In genomic region chr17:7035591-7036368, GRCh38 we compare ENCODE assay signal across 8 cellular contexts. TPM values are rescaled to one million over a fixed set of nuclear protein-coding genes. Genes with fewer than 3 reads are reported as not detected.
DNase-seq lines count a peak whose midpoint lies in the region; ATAC-seq and TF ChIP-seq lines count a peak whose summit lies in the region.

Gene SLC16A13 (plus strand): TSS chr17:7036015. CDS start chr17:7036383, 368 bp downstream.

- peak; percentile 92 for ATAC-seq in GM19395 (IDR thresholded peaks at IDR 0.05; ENCODE audit: unreplicated experiment)
- peak; percentile 63 for ATAC-seq in HG03558 (IDR thresholded peaks at IDR 0.05; ENCODE audit: extremely low read depth, unreplicated experiment)
- peak; percentile 74 for ATAC-seq in left lobe of liver

- peak within 1 kb of the TSS; percentile 93 to 98 for H3K4me3 Mint-ChIP-seq in CD14-positive monocyte
- H3K4me3 Mint-ChIP-seq in dendritic cell treated with granulocyte-macrophage colony-stimulating factor and Interleukin-4, amounts not matched to agents 40 ng/mL and 50 ng/mL, for 4 days: peak within 1 kb of the TSS; percentile 90

- H3K9me3 Mint-ChIP-seq in CD14-positive monocyte: no peaks in the 10 kb centered on the region
- no peaks in the 10 kb centered on the region for H3K9me3 Mint-ChIP-seq in dendritic cell treated with granulocyte-macrophage colony-stimulating factor and Interleukin-4, amounts not matched to agents 40 ng/mL and 50 ng/mL, for 4 days

- peaks cover 30% of the 10 kb centered on the region for H3K4me1 Mint-ChIP-seq in CD14-positive monocyte
- H3K4me1 Mint-ChIP-seq in dendritic cell treated with granulocyte-macrophage colony-stimulating factor and Interleukin-4, amounts not matched to agents 40 ng/mL and 50 ng/mL, for 4 days (ENCODE audit: low read depth): peaks cover 30% of the 10 kb centered on the region

- H3K27ac Mint-ChIP-seq in CD14-positive monocyte: peak within 1 kb of the TSS; percentile 89 to 95 (median 94)
- peak within 1 kb of the TSS; percentile 90 for H3K27ac Mint-ChIP-seq in dendritic cell treated with granulocyte-macrophage colony-stimulating factor and Interleukin-4, amounts not matched to agents 40 ng/mL and 50 ng/mL, for 4 days

- no peak for TF ChIP-seq CTCF in CD14-positive monocyte (IDR thresholded peaks at IDR 0.05)

- DNase-seq in CD14-positive monocyte (ENCODE audit: low spot score) (peak; percentile 95), NCI-H774 (lab: John Stamatoyannopoulos, UW) (peak; percentile 87), left lobe of liver (ENCODE audit: low spot score) (peak; percentile 100)
- DNase-seq in activated CD4-positive, alpha-beta T cell treated with anti-CD3 and anti-CD28 coated beads, Interleukin-2, amount 50 U/mL, for 4 hours: peak; percentile 98
- DNase-seq in stimulated activated CD4-positive, alpha-beta T cell treated with anti-CD3 and anti-CD28 coated beads, Interleukin-2, amount 100 ng/mL, for 4 hours (ENCODE audit: low read depth): peak; percentile 97

- H3K27me3 Mint-ChIP-seq in CD14-positive monocyte (ENCODE audit: low read depth in 3 of 3): peaks cover 2 to 8% (median 4%) of the 10 kb centered on the region in 3 donors
- H3K27me3 Mint-ChIP-seq in dendritic cell treated with granulocyte-macrophage colony-stimulating factor and Interleukin-4, amounts not matched to agents 40 ng/mL and 50 ng/mL, for 4 days: peaks cover 7% of the 10 kb centered on the region

- peaks cover 3 to 10% of the 10 kb centered on the region in 2 donors for H3K36me3 Mint-ChIP-seq in CD14-positive monocyte
- H3K36me3 Mint-ChIP-seq in dendritic cell treated with granulocyte-macrophage colony-stimulating factor and Interleukin-4, amounts not matched to agents 40 ng/mL and 50 ng/mL, for 4 days (ENCODE audit: low read depth): peaks cover 26% of the 10 kb centered on the region

- intact Hi-C loops in CD14-positive monocyte (cut with micrococcal nuclease): no loop called here
- intact Hi-C loops in dendritic cell treated with granulocyte-macrophage colony-stimulating factor and Interleukin-4, amounts not matched to agents 40 ng/mL and 50 ng/mL, for 4 days (cut with micrococcal nuclease): no loop called here

RNA-seq across cellular contexts. Expression of gene SLC16A13, which starts in this region (rescaled TPM):
- polyA plus RNA-seq in CD14-positive monocyte: 1 to 10 TPM in 1 of 2 donors, under 1 TPM in 1; 0.93 to 2.2 TPM
- 39.9 TPM for total RNA-seq in left lobe of liver

Comparison
In these comparisons a context has a peak if more than half of its experiments do, and no peak if none do; other contexts are left out.
1. Peak in every context shown above with its lines: DNase-seq and ATAC-seq.